In genomic region chr5:140591747-140592372, GRCh38 we compare ENCODE assay signal across 1 cellular context.
TF ChIP-seq lines count a peak whose summit lies in the region.

No MANE protein-coding gene starts in this region.

TF ChIP-seq in GM12878, 131 proteins besides CTCF, POLR2A, EP300 and RAD21:
- TF ChIP-seq NBN (IDR thresholded peaks at IDR 0.05) (no peak), IRF3 (IDR thresholded peaks at IDR 0.05) (no peak), BMI1 (IDR thresholded peaks at IDR 0.05; ENCODE audit: borderline replicate concordance) (no peak), SKIL (IDR thresholded peaks at IDR 0.05; ENCODE audit: low read depth, poor library complexity, severe bottlenecking) (no peak), NR2C1 (IDR thresholded peaks at IDR 0.05) (no peak)
